ENCODE assay signal across 21 cellular contexts in the genomic region with DNA sequence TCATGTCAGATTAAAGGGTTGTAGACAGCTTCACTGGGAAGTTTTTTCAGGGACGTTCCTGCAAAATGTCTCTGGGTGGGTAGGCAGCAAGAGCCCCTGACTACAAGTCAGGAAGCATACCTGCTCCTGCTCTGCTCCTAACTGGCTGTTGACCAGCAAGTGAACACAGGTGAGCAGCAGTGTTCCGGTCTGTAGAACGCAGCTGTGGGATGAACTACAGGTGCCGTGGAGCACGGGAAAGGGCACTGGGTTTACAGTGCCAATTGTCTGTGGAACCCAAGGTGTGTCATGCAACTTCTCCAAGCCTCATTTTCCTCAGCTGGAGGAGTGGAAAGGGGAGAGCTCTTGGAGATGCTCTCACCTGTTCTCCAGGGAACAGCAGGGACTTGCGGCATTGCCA. TPM values are rescaled to one million over a fixed set of nuclear protein-coding genes. Genes with fewer than 3 reads are reported as not detected.
"Had no signal": no experiment of that assay in that cellular context is flagged by ENCODE, and none has a peak within 500 bp of the region (broad histone marks: within the 10 kb centered on the region; RNA-seq: fewer than 3 reads in every experiment).

No MANE protein-coding gene starts in this region.

- H3K4me3 Mint-ChIP-seq: IgD-negative memory B cell had no signal

- H3K27ac ChIP-seq: HL-60, KMS-11, SJSA1, SK-N-MC had no signal

- H3K36me3 Mint-ChIP-seq: IgD-negative memory B cell had no signal

- H3K27ac Mint-ChIP-seq: IgD-negative memory B cell had no signal

- H3K4me1 Mint-ChIP-seq: IgD-negative memory B cell had no signal

- H3K36me3 ChIP-seq: SJSA1 had no signal

- H3K27me3 ChIP-seq: SJSA1 had no signal

- ATAC-seq: K562 had no signal

- DNase-seq: Kasumi-1, MM.1S, NCI-H1092 treated with DMSO at 0.1 percent for 48 hours, NCI-H1436, NCI-H187, NCI-H2029, NCI-H2081 treated with DMSO at 0.1 percent for 48 hours, NCI-H2171 treated with DMSO at 0.1 percent for 48 hours, NCI-H345, NCI-H446 treated with DMSO at 0.1 percent for 48 hours, NCI-H510A treated with DMSO at 0.1 percent for 48 hours, NCI-H82, Right ventricle myocardium superior, RPMI8226, SIG-M5 had no signal

- H3K4me3 ChIP-seq: K562, SJSA1, SK-N-MC had no signal

RNA-seq across cellular contexts. Expression of gene ASB18, which starts 6.6 kb away (rescaled TPM):
- total RNA-seq: K562 had no signal
